In genomic region chr19:48618916-48619691, GRCh38 we compare ENCODE assay signal across 8 cellular contexts. TPM values are rescaled to one million over a fixed set of nuclear protein-coding genes. Genes with fewer than 3 reads are reported as not detected.
A peak's percentile ranks its signal among the peaks of the same experiment; 100 is the strongest.
DNase-seq lines count a peak whose midpoint lies in the region; ATAC-seq and TF ChIP-seq lines count a peak whose summit lies in the region.

Gene RPL18 (minus strand): TSS chr19:48619178. CDS start chr19:48619143, 35 bp downstream.
Gene SPHK2 (plus strand): TSS chr19:48619506. CDS start chr19:48620515, 1,009 bp downstream.

- CTCF ChIA-PET in activated CD4-positive, alpha-beta memory T cell treated with anti-CD3 and anti-CD28 coated beads for 36 hours (lab: Charles Lee): interaction anchor here (0.5 to 1.8 kb wide), 6 partner anchors 10 to 129 kb away, joined by 3 to 4 read pairs (median 4); partner anchors contain the start of gene CA11

- H3K4me1 ChIP-seq in right lobe of liver: peaks cover 0 to 35% (median 15%) of the 10 kb centered on the region in 4 donors

- TF ChIP-seq POLR2A in right lobe of liver (IDR thresholded peaks at IDR 0.05): peak; percentile 94

- no peaks in the 10 kb centered on the region for H3K9me3 ChIP-seq in right lobe of liver

- peaks cover 56% of the 10 kb centered on the region for H3K4me1 Mint-ChIP-seq in activated CD4-positive, alpha-beta memory T cell treated with anti-CD3 and anti-CD28 coated beads for 36 hours (ENCODE audit: low read depth)

- H3K9me3 Mint-ChIP-seq in activated CD4-positive, alpha-beta memory T cell treated with anti-CD3 and anti-CD28 coated beads for 36 hours: no peaks in the 10 kb centered on the region

- no peaks in the 10 kb centered on the region for H3K27me3 Mint-ChIP-seq in activated CD4-positive, alpha-beta memory T cell treated with anti-CD3 and anti-CD28 coated beads for 36 hours

- peak within 1 kb of the TSS; percentile 64 to 91 (median 70) for H3K4me3 ChIP-seq in right lobe of liver

- DNase-seq in CD1c-positive myeloid dendritic cell (ENCODE audit: extremely low spot score) (peak; percentile 98), NCI-H82 treated with DMSO at 0.1 percent for 48 hours (lab: John Stamatoyannopoulos, UW; ENCODE audit: unreplicated experiment) (peak; percentile 99), dermis microvascular lymphatic vessel endothelial cell (ENCODE audit: low read depth in 2 of 2) (peak; percentile 100), right lobe of liver (peak; percentile 98)
- peak; percentile 97 for DNase-seq in activated CD4-positive, alpha-beta memory T cell treated with anti-CD3 and anti-CD28 coated beads for 36 hours
- DNase-seq in stimulated activated CD4-positive, alpha-beta T cell treated with anti-CD3 and anti-CD28 coated beads, Interleukin-4, amount 100 ng/mL, for 4 hours: peak; percentile 94 to 95

- H3K36me3 Mint-ChIP-seq in activated CD4-positive, alpha-beta memory T cell treated with anti-CD3 and anti-CD28 coated beads for 36 hours: peaks cover 57% of the 10 kb centered on the region

- H3K27me3 ChIP-seq in right lobe of liver: no peaks in the 10 kb centered on the region

- 0% methylated on average over 20 of the region's 69 CpGs for WGBS in right lobe of liver (ENCODE audit: insufficient coverage, low coverage, low lambda C conversion rate, missing lambda C conversion rate)

- H3K27ac ChIP-seq in right lobe of liver: peak within 1 kb of the TSS; percentile 82 to 87 (median 84)

- H3K27ac Mint-ChIP-seq in activated CD4-positive, alpha-beta memory T cell treated with anti-CD3 and anti-CD28 coated beads for 36 hours: peak within 1 kb of the TSS; percentile 97

- intact Hi-C loops in activated CD4-positive, alpha-beta memory T cell treated with anti-CD3 and anti-CD28 coated beads for 36 hours (cut with micrococcal nuclease): loop anchor here (1.0 to 5.0 kb wide), 6 partner anchors 15 to 287 kb away; partner anchors contain the start of gene SYNGR4
- intact Hi-C loops in right lobe of liver (cut with DNase I): no loop called here

- peak in 1 of 4 donors; percentile 4 for TF ChIP-seq CTCF in right lobe of liver (IDR thresholded peaks at IDR 0.05)

- ATAC-seq in GM19438 (IDR thresholded peaks at IDR 0.05; ENCODE audit: low read depth, unreplicated experiment) (peak; percentile 79), HG03575 (IDR thresholded peaks at IDR 0.05; ENCODE audit: extremely low read depth, insufficient number of reproducible peaks, low FRiP score, unreplicated experiment) (peak; percentile 58), right lobe of liver (peak; percentile 84 to 90 (median 88))

- POLR2A ChIA-PET in activated CD4-positive, alpha-beta memory T cell treated with anti-CD3 and anti-CD28 coated beads for 36 hours (lab: Charles Lee): interaction anchor here (0.5 to 2.6 kb wide), 14 partner anchors 8 to 1363 kb away, joined by 3 to 15 read pairs (median 4); partner anchors contain the start of genes CA11, CCDC9, SYNGR4 and TMEM143

- peak within 1 kb of the TSS; percentile 96 for H3K4me3 Mint-ChIP-seq in activated CD4-positive, alpha-beta memory T cell treated with anti-CD3 and anti-CD28 coated beads for 36 hours

- peaks cover 0 to 28% (median 16%) of the 10 kb centered on the region in 4 donors for H3K36me3 ChIP-seq in right lobe of liver

RNA-seq across cellular contexts. Expression of gene RPL18, which starts in this region (rescaled TPM):
- 1,000 to 10,000 TPM; 2,095 to 2,140 TPM for total RNA-seq in activated CD4-positive, alpha-beta memory T cell treated with anti-CD3 and anti-CD28 coated beads for 36 hours
- total RNA-seq in dermis microvascular lymphatic vessel endothelial cell (1,899 and 2,423 TPM in 2 replicates), right lobe of liver (100 to 1,000 TPM; 355 to 867 (median 385) TPM)

RNA-seq across cellular contexts. Expression of gene SPHK2, which starts in this region (rescaled TPM):
- total RNA-seq in activated CD4-positive, alpha-beta memory T cell treated with anti-CD3 and anti-CD28 coated beads for 36 hours: 10 to 100 TPM; 24.1 to 24.6 TPM
- 3.9 and 6.3 TPM in 2 replicates for total RNA-seq in dermis microvascular lymphatic vessel endothelial cell
- total RNA-seq in right lobe of liver: 10 to 100 TPM; 11.4 to 30.1 (median 17.2) TPM

Comparison
In these comparisons a context has a peak if more than half of its experiments do, and no peak if none do; other contexts are left out.
1. Peak in every context shown above with its lines: DNase-seq, ATAC-seq, H3K4me3 ChIP-seq and H3K27ac ChIP-seq.